1 cellular context compared by ENCODE assay signal in genomic region chr3:25664066-25664809, GRCh38.
TF ChIP-seq lines count a peak whose summit lies in the region.

No MANE protein-coding gene starts in this region.

TF ChIP-seq in WTC11, 78 proteins besides CTCF, POLR2A, EP300 and RAD21 (continued from another document):
- peak; percentile 51; the same call in 1 of the 2 replicates for TF ChIP-seq JUN (CRISPR knock-in tag; IDR thresholded peaks at IDR 0.05)
- peak; percentile 58; the same call in 1 of the 2 replicates for TF ChIP-seq FOXP1 (CRISPR knock-in tag; IDR thresholded peaks at IDR 0.05; ENCODE audit: borderline replicate concordance)
- TF ChIP-seq, protein P1, sequence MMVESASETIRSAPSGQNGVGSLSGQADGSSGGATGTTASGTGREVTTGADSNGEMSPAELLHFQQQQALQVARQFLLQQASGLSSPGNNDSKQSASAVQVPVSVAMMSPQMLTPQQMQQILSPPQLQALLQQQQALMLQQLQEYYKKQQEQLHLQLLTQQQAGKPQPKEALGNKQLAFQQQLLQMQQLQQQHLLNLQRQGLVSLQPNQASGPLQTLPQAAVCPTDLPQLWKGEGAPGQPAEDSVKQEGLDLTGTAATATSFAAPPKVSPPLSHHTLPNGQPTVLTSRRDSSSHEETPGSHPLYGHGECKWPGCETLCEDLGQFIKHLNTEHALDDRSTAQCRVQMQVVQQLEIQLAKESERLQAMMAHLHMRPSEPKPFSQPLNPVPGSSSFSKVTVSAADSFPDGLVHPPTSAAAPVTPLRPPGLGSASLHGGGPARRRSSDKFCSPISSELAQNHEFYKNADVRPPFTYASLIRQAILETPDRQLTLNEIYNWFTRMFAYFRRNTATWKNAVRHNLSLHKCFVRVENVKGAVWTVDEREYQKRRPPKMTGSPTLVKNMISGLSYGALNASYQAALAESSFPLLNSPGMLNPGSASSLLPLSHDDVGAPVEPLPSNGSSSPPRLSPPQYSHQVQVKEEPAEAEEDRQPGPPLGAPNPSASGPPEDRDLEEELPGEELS (CRISPR knock-in tag; IDR thresholded peaks at IDR 0.05), result peak; percentile 23; the same call in 1 of the 2 replicates
- TF ChIP-seq SOX15 (CRISPR knock-in tag; IDR thresholded peaks at IDR 0.05), result no peak
- TF ChIP-seq IRF1 (CRISPR knock-in tag; IDR thresholded peaks at IDR 0.05), result no peak
- no peak for TF ChIP-seq SMAD4 (CRISPR knock-in tag; IDR thresholded peaks at IDR 0.05)
- no peak for TF ChIP-seq AR (CRISPR knock-in tag; IDR thresholded peaks at IDR 0.05)
- no peak for TF ChIP-seq GTF2I (CRISPR knock-in tag; conservative IDR thresholded peaks at IDR 0.05)
- 0 out of 2 replicates have a peak, but pooled peaks have one; percentile 41 for TF ChIP-seq CREB1 (CRISPR knock-in tag; IDR thresholded peaks at IDR 0.05)
- TF ChIP-seq NFYB (CRISPR knock-in tag; conservative IDR thresholded peaks at IDR 0.05; ENCODE audit: low read depth), result no peak
- no peak for TF ChIP-seq ZNF671 (CRISPR knock-in tag; IDR thresholded peaks at IDR 0.05)
- 0 out of 2 replicates have a peak, but pooled peaks have one; percentile 40 for TF ChIP-seq CREM (CRISPR knock-in tag; IDR thresholded peaks at IDR 0.05)
- TF ChIP-seq ZNF396 (CRISPR knock-in tag; IDR thresholded peaks at IDR 0.05; ENCODE audit: borderline replicate concordance), result no peak
- no peak for TF ChIP-seq ZNF263 (CRISPR knock-in tag; IDR thresholded peaks at IDR 0.05; ENCODE audit: low read depth)
- TF ChIP-seq, protein P2, sequence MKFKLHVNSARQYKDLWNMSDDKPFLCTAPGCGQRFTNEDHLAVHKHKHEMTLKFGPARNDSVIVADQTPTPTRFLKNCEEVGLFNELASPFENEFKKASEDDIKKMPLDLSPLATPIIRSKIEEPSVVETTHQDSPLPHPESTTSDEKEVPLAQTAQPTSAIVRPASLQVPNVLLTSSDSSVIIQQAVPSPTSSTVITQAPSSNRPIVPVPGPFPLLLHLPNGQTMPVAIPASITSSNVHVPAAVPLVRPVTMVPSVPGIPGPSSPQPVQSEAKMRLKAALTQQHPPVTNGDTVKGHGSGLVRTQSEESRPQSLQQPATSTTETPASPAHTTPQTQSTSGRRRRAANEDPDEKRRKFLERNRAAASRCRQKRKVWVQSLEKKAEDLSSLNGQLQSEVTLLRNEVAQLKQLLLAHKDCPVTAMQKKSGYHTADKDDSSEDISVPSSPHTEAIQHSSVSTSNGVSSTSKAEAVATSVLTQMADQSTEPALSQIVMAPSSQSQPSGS (CRISPR knock-in tag; IDR thresholded peaks at IDR 0.05; ENCODE audit: borderline replicate concordance, low read depth), result no peak
- TF ChIP-seq ATF3 (CRISPR knock-in tag; conservative IDR thresholded peaks at IDR 0.05), result no peak
- no peak for TF ChIP-seq ZBTB43 (CRISPR knock-in tag; IDR thresholded peaks at IDR 0.05)
- no peak for TF ChIP-seq NR1H2 (CRISPR knock-in tag; IDR thresholded peaks at IDR 0.05)
- TF ChIP-seq NFE2L1 (CRISPR knock-in tag; IDR thresholded peaks at IDR 0.05), result no peak
